16 cellular contexts compared by ENCODE assay signal in the genomic region with DNA sequence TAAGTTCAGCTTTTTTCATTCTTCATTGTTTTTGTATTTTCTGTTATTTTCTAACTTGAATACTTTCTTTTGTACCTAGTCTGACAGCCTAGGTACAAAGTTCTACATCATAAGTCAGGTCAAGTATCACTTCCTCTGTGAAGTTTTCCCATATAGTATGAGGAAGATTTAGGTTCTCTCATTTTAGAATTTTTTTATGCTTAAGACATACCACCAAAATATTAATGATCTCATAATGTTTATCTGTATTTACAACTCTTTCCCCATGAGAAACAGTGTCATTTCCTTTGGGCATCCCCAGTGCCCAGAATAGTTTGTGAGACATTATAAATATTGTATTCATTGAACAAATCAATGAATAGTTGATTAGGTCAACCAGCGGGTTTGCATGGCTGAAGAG. TPM values are rescaled to one million over a fixed set of nuclear protein-coding genes. Genes with fewer than 3 reads are reported as not detected.
A peak's percentile ranks its signal among the peaks of the same experiment; 100 is the strongest.
DNase-seq lines count a peak whose midpoint lies in the region; ATAC-seq and TF ChIP-seq lines count a peak whose summit lies in the region.
"Had no signal": no experiment of that assay in that cellular context is flagged by ENCODE, and none has a peak within 500 bp of the region (broad histone marks: within the 10 kb centered on the region; RNA-seq: fewer than 3 reads in every experiment).

No MANE protein-coding gene starts in this region.

- no peaks in the 10 kb centered on the region for H3K27me3 ChIP-seq in CD4-positive, alpha-beta memory T cell (ENCODE audit: insufficient read depth, low read length)
- no peaks in the 10 kb centered on the region for H3K27me3 ChIP-seq in thyroid gland

- H3K4me1 Mint-ChIP-seq in CD4-positive, alpha-beta memory T cell = peaks cover 6 to 35% (median 18%) of the 10 kb centered on the region in 4 donors
- H3K4me1 Mint-ChIP-seq in activated naive CD8-positive, alpha-beta T cell treated with anti-CD3 and anti-CD28 coated beads, Interleukin-2, amount 50 U/mL, for 24 hours = peaks cover 32% of the 10 kb centered on the region

- peaks cover 0 to 17% of the 10 kb centered on the region in 2 donors for H3K36me3 Mint-ChIP-seq in CD4-positive, alpha-beta memory T cell
- H3K36me3 Mint-ChIP-seq in activated naive CD8-positive, alpha-beta T cell treated with anti-CD3 and anti-CD28 coated beads, Interleukin-2, amount 50 U/mL, for 24 hours (ENCODE audit: low read depth) = peaks cover 19% of the 10 kb centered on the region

- no peak overlapping the region for H3K4me3 Mint-ChIP-seq in CD4-positive, alpha-beta memory T cell
- peak overlapping the region; percentile 25 for H3K4me3 Mint-ChIP-seq in activated naive CD8-positive, alpha-beta T cell treated with anti-CD3 and anti-CD28 coated beads, Interleukin-2, amount 50 U/mL, for 24 hours
- H3K4me3 Mint-ChIP-seq: activated T-cell treated with anti-CD3 and anti-CD28 coated beads, Interleukin-2, amount 50 U/mL, for 72 hours; dendritic cell treated with granulocyte-macrophage colony-stimulating factor and Interleukin-4, amounts not matched to agents 40 ng/mL and 50 ng/mL, for 4 days had no signal

- WGBS in thyroid gland, 2 donors = 77 to 91% methylated on average over 1 of the region's 1 CpG

- H3K27ac ChIP-seq in CD4-positive, alpha-beta memory T cell (ENCODE audit: low read depth, low read length) = no peak overlapping the region
- H3K27ac ChIP-seq in thyroid gland = no peak overlapping the region
- H3K27ac ChIP-seq: left ventricle myocardium inferior, prostate gland had no signal

- H3K27ac Mint-ChIP-seq in CD4-positive, alpha-beta memory T cell = peak overlapping the region; percentile 47 to 85 (median 70)
- H3K27ac Mint-ChIP-seq in activated naive CD8-positive, alpha-beta T cell treated with anti-CD3 and anti-CD28 coated beads, Interleukin-2, amount 50 U/mL, for 24 hours = peak overlapping the region; percentile 59
- H3K27ac Mint-ChIP-seq: activated T-cell treated with anti-CD3 and anti-CD28 coated beads, Interleukin-2, amount 50 U/mL, for 72 hours; dendritic cell treated with granulocyte-macrophage colony-stimulating factor and Interleukin-4, amounts not matched to agents 40 ng/mL and 50 ng/mL, for 4 days had no signal

- H3K9me3 ChIP-seq in CD4-positive, alpha-beta memory T cell (ENCODE audit: control insufficient read depth in 1 of 2, low read length in 2 of 2) = no peaks in the 10 kb centered on the region
- no peaks in the 10 kb centered on the region for H3K9me3 ChIP-seq in thyroid gland
- H3K9me3 ChIP-seq: left ventricle myocardium inferior, prostate gland had no signal

- DNase-seq in CD4-positive, alpha-beta memory T cell = no peak
- DNase-seq in activated naive CD8-positive, alpha-beta T cell treated with anti-CD3 and anti-CD28 coated beads, Interleukin-2, amount 50 U/mL, for 24 hours = no peak
- DNase-seq in thyroid gland = no peak
- DNase-seq in cerebellum (ENCODE audit: low spot score) = no peak
- DNase-seq in SKM-1 treated with dmso at 0.1 percent for 144 hours (lab: John Stamatoyannopoulos, UW; ENCODE audit: unreplicated experiment) = no peak
- DNase-seq in NCI-H748 (lab: John Stamatoyannopoulos, UW; ENCODE audit: unreplicated experiment) = no peak
- DNase-seq: activated CD4-positive, alpha-beta T cell treated with anti-CD3 and anti-CD28 coated beads for 48 hours; activated T-cell treated with anti-CD3 and anti-CD28 coated beads, Interleukin-2, amount 50 U/mL, for 72 hours; left ventricle myocardium inferior; NCI-H1417; NCI-H446 treated with DMSO at 0.1 percent for 48 hours had no signal

- CTCF ChIA-PET in CD4-positive, alpha-beta memory T cell (lab: Charles Lee; ENCODE audit: partially characterized antibody) = interaction anchor here (1.8 to 2.2 kb wide), 2 partner anchors 49 to 55 kb away, joined by 5 to 6 read pairs; no protein-coding TSS in a partner anchor

- no peaks in the 10 kb centered on the region for H3K27me3 Mint-ChIP-seq in CD4-positive, alpha-beta memory T cell
- H3K27me3 Mint-ChIP-seq in activated naive CD8-positive, alpha-beta T cell treated with anti-CD3 and anti-CD28 coated beads, Interleukin-2, amount 50 U/mL, for 24 hours = peaks cover 2% of the 10 kb centered on the region
- H3K27me3 Mint-ChIP-seq: dendritic cell treated with granulocyte-macrophage colony-stimulating factor and Interleukin-4, amounts not matched to agents 40 ng/mL and 50 ng/mL, for 4 days had no signal

- peaks cover 9% of the 10 kb centered on the region for H3K4me1 ChIP-seq in CD4-positive, alpha-beta memory T cell (ENCODE audit: insufficient read depth, low read length)
- H3K4me1 ChIP-seq in thyroid gland = peaks cover 7% of the 10 kb centered on the region in 2 donors
- H3K4me1 ChIP-seq: prostate gland had no signal

- ATAC-seq in GM18517 (IDR thresholded peaks at IDR 0.05; ENCODE audit: unreplicated experiment) (peak; percentile 44), HG03060 (IDR thresholded peaks at IDR 0.05; ENCODE audit: low read depth, unreplicated experiment) (peak; percentile 35)
- ATAC-seq in activated naive CD8-positive, alpha-beta T cell treated with anti-CD3 and anti-CD28 coated beads, Interleukin-2, amount 50 U/mL, for 24 hours = no peak
- ATAC-seq: activated T-cell treated with anti-CD3 and anti-CD28 coated beads, Interleukin-2, amount 50 U/mL, for 72 hours; Panc1 had no signal

- POLR2A ChIA-PET in CD4-positive, alpha-beta memory T cell (lab: Charles Lee; ENCODE audit: partially characterized antibody) = interaction anchor here (1.0 kb wide), 1 partner anchor 105 kb away, joined by 4 read pairs; no protein-coding TSS in a partner anchor

- no peak for TF ChIP-seq POLR2A in thyroid gland (IDR thresholded peaks at IDR 0.05)

- no peak overlapping the region for H3K4me3 ChIP-seq in CD4-positive, alpha-beta memory T cell (ENCODE audit: low read length in 2 of 2)
- no peak overlapping the region for H3K4me3 ChIP-seq in thyroid gland (replicated peaks in 1 of 3)
- H3K4me3 ChIP-seq: left ventricle myocardium inferior, prostate gland had no signal

- intact Hi-C loops in CD4-positive, alpha-beta memory T cell (cut with micrococcal nuclease) = loop anchor here (10.0 kb wide), 1 partner anchor 112 kb away; no protein-coding TSS in a partner anchor
- intact Hi-C loops in thyroid gland (cut with DNase I) = no loop called here

- TF ChIP-seq CTCF in thyroid gland (IDR thresholded peaks at IDR 0.05) = no peak

- H3K9me3 Mint-ChIP-seq in CD4-positive, alpha-beta memory T cell = peaks cover 0 to 7% (median under 1%) of the 10 kb centered on the region in 8 donors
- H3K9me3 Mint-ChIP-seq in activated naive CD8-positive, alpha-beta T cell treated with anti-CD3 and anti-CD28 coated beads, Interleukin-2, amount 50 U/mL, for 24 hours = no peaks in the 10 kb centered on the region
- H3K9me3 Mint-ChIP-seq: dendritic cell treated with granulocyte-macrophage colony-stimulating factor and Interleukin-4, amounts not matched to agents 40 ng/mL and 50 ng/mL, for 4 days had no signal

- no peaks in the 10 kb centered on the region for H3K36me3 ChIP-seq in CD4-positive, alpha-beta memory T cell (ENCODE audit: insufficient read depth, low read length)
- H3K36me3 ChIP-seq in thyroid gland = no peaks in the 10 kb centered on the region
- H3K36me3 ChIP-seq: left ventricle myocardium inferior, prostate gland had no signal

RNA-seq across cellular contexts. Expression of a gene that starts 3.1 kb away (rescaled TPM):
- 100 to 1,000 TPM; 209 to 223 TPM for total RNA-seq in CD4-positive, alpha-beta memory T cell
- polyA plus RNA-seq in CD4-positive, alpha-beta memory T cell = 100 to 1,000 TPM in 1 of 2 donors, 10 to 100 TPM in 1; 87.3 to 103 TPM
- total RNA-seq in thyroid gland = 10 to 100 TPM; 64.4 to 87.2 (median 76.2) TPM
- total RNA-seq in cerebellum = 103 TPM
